Comparison of ENCODE assay signal across 10 cellular contexts in genomic region chrX:139692506-139692849, GRCh38. TPM values are rescaled to one million over a fixed set of nuclear protein-coding genes. Genes with fewer than 3 reads are reported as not detected.
DNase-seq lines count a peak whose midpoint lies in the region; ATAC-seq and TF ChIP-seq lines count a peak whose summit lies in the region.
"Had no signal": no experiment of that assay in that cellular context is flagged by ENCODE, and none has a peak within 500 bp of the region (broad histone marks: within the 10 kb centered on the region; RNA-seq: fewer than 3 reads in every experiment).

No MANE protein-coding gene starts in this region.

- H2BK120ac ChIP-seq in mesendoderm (ENCODE audit: low read depth, low read length): no peak overlapping the region

- H4K8ac ChIP-seq in mesendoderm (ENCODE audit: low read depth, low read length): no peak overlapping the region

- H3K27ac ChIP-seq in breast epithelium: no peak overlapping the region
- H3K27ac ChIP-seq in mesendoderm (ENCODE audit: low read depth, low read length): no peak overlapping the region
- no peak overlapping the region for H3K27ac ChIP-seq in upper lobe of left lung

- intact Hi-C loops in breast epithelium (cut with DNase I; ENCODE audit: low total_unique reads) (no loop called here), MCF 10A (cut with micrococcal nuclease) (no loop called here)

- H3K9ac ChIP-seq in mesendoderm (ENCODE audit: low read length): no peak overlapping the region

- H2BK15ac ChIP-seq in mesendoderm (replicated peaks; ENCODE audit: low read depth): no peak overlapping the region

- TF ChIP-seq POLR2A in breast epithelium (IDR thresholded peaks at IDR 0.05) (no peak), upper lobe of left lung (IDR thresholded peaks at IDR 0.05) (no peak)

- POLR2A ChIA-PET in MCF 10A (lab: Yijun Ruan, JAX): no interaction called here

- no peaks in the 10 kb centered on the region for H3K4me1 ChIP-seq in breast epithelium
- H3K4me1 ChIP-seq in mesendoderm (ENCODE audit: control insufficient read depth, low read depth, low read length): no peaks in the 10 kb centered on the region
- H3K4me1 ChIP-seq in upper lobe of left lung: peaks cover 0 to 14% (median 6%) of the 10 kb centered on the region in 4 donors

- DNase-seq in breast epithelium (ENCODE audit: low spot score in 2 of 2) (no peak), MCF 10A (ENCODE audit: unreplicated experiment) (no peak), choroid plexus epithelial cell (ENCODE audit: low read depth) (no peak), mesendoderm (peak; percentile 28), upper lobe of left lung (no peak), activated T-cell treated with anti-CD3 and anti-CD28 coated beads for 4 hours (no peak), NCI-H2171 treated with DMSO at 0.1 percent for 48 hours (lab: John Stamatoyannopoulos, UW) (no peak)
- DNase-seq in activated CD8-positive, alpha-beta memory T cell treated with anti-CD3 and anti-CD28 coated beads, Interleukin-2, amount 10 ng/mL, durations not matched to agents 7 days and 5 days: no peak
- DNase-seq: hippocampal formation, NCI-H1436 treated with DMSO at 0.1 percent for 48 hours had no signal

- no peak overlapping the region for H3K56ac ChIP-seq in mesendoderm (ENCODE audit: low read length)

- no peak overlapping the region for H3K23ac ChIP-seq in mesendoderm (ENCODE audit: low read length)

- no peak overlapping the region for H2AK5ac ChIP-seq in mesendoderm (ENCODE audit: low read length)

- H3K18ac ChIP-seq in mesendoderm (ENCODE audit: low read length): no peak overlapping the region

- H3K36me3 ChIP-seq in breast epithelium (no peaks in the 10 kb centered on the region), mesendoderm (ENCODE audit: control insufficient read depth, insufficient read depth, low read length) (no peaks in the 10 kb centered on the region), upper lobe of left lung (no peaks in the 10 kb centered on the region)

- WGBS in mesendoderm (ENCODE audit: extremely low coverage, insufficient coverage, low lambda C conversion rate): no CpG with 5 or more reads among the region's 11 CpGs
- WGBS in upper lobe of left lung, 2 donors: 60% methylated on average over 11 of the region's 11 CpGs; no CpG with 5 or more reads in 1 of the 2 donors

- H3K4me3 Mint-ChIP-seq in MCF 10A (ENCODE audit: unreplicated experiment): no peak overlapping the region
- H3K4me3 Mint-ChIP-seq in activated CD8-positive, alpha-beta memory T cell treated with anti-CD3 and anti-CD28 coated beads, Interleukin-2, amount 10 ng/mL, durations not matched to agents 7 days and 5 days: no peak overlapping the region

- no peak overlapping the region for H2BK5ac ChIP-seq in mesendoderm (ENCODE audit: low read length)

- no peaks in the 10 kb centered on the region for H3K27me3 Mint-ChIP-seq in MCF 10A (ENCODE audit: insufficient read depth, unreplicated experiment)
- peaks cover 20% of the 10 kb centered on the region for H3K27me3 Mint-ChIP-seq in activated CD8-positive, alpha-beta memory T cell treated with anti-CD3 and anti-CD28 coated beads, Interleukin-2, amount 10 ng/mL, durations not matched to agents 7 days and 5 days

- peaks cover 7% of the 10 kb centered on the region for H3K9me3 Mint-ChIP-seq in MCF 10A (ENCODE audit: unreplicated experiment)
- no peaks in the 10 kb centered on the region for H3K9me3 Mint-ChIP-seq in activated CD8-positive, alpha-beta memory T cell treated with anti-CD3 and anti-CD28 coated beads, Interleukin-2, amount 10 ng/mL, durations not matched to agents 7 days and 5 days (ENCODE audit: low read depth)

- CTCF ChIA-PET in MCF 10A (lab: Yijun Ruan, JAX): interaction anchor here (0.6 to 1.1 kb wide), 2 partner anchors 851 to 945 kb away, joined by 3 to 4 read pairs; no protein-coding TSS in a partner anchor
- CTCF ChIA-PET in activated CD8-positive, alpha-beta memory T cell treated with anti-CD3 and anti-CD28 coated beads, Interleukin-2, amount 10 ng/mL, durations not matched to agents 7 days and 5 days (lab: Charles Lee): no interaction called here

- no TSS peak for BruUV-seq in MCF 10A (replicated peaks; lab: Mats Ljungman, UMichigan)

- no peaks in the 10 kb centered on the region for H3K79me1 ChIP-seq in mesendoderm (ENCODE audit: low read length)

- H3K4me3 ChIP-seq in breast epithelium (peak overlapping the region; percentile 32 to 58 (median 37)), choroid plexus epithelial cell (ENCODE audit: low read depth, low read length) (peak overlapping the region; percentile 16), mesendoderm (ENCODE audit: low read length) (no peak overlapping the region), upper lobe of left lung (peak overlapping the region in 3 of 4 donors; percentile 18 to 41 (median 36))

- H3K79me2 ChIP-seq in mesendoderm (ENCODE audit: control insufficient read depth, insufficient read depth, low read length): no peaks in the 10 kb centered on the region

- no peaks in the 10 kb centered on the region for H3K36me3 Mint-ChIP-seq in MCF 10A (ENCODE audit: insufficient read depth, unreplicated experiment)
- peaks cover 2% of the 10 kb centered on the region for H3K36me3 Mint-ChIP-seq in activated CD8-positive, alpha-beta memory T cell treated with anti-CD3 and anti-CD28 coated beads, Interleukin-2, amount 10 ng/mL, durations not matched to agents 7 days and 5 days

- H3K9me3 ChIP-seq in breast epithelium: no peaks in the 10 kb centered on the region
- no peaks in the 10 kb centered on the region for H3K9me3 ChIP-seq in upper lobe of left lung

- H3K27ac Mint-ChIP-seq in MCF 10A (ENCODE audit: low read depth, unreplicated experiment): no peak overlapping the region
- H3K27ac Mint-ChIP-seq in activated CD8-positive, alpha-beta memory T cell treated with anti-CD3 and anti-CD28 coated beads, Interleukin-2, amount 10 ng/mL, durations not matched to agents 7 days and 5 days: no peak overlapping the region

- TF ChIP-seq CTCF in breast epithelium (IDR thresholded peaks at IDR 0.05): no peak
- no peak for TF ChIP-seq CTCF in MCF 10A (IDR thresholded peaks at IDR 0.05; ENCODE audit: unreplicated experiment)
- TF ChIP-seq CTCF in choroid plexus epithelial cell (conservative IDR thresholded peaks at IDR 0.05; ENCODE audit: low read depth, low read length): no peak
- no peak for TF ChIP-seq CTCF in upper lobe of left lung (IDR thresholded peaks at IDR 0.05)

- no peak overlapping the region for H4K5ac ChIP-seq in mesendoderm (ENCODE audit: low read length)

- ATAC-seq in upper lobe of left lung (ENCODE audit: low FRiP score in 2 of 2): no peak
- ATAC-seq in activated CD8-positive, alpha-beta memory T cell treated with anti-CD3 and anti-CD28 coated beads, Interleukin-2, amount 10 ng/mL, durations not matched to agents 7 days and 5 days: no peak

- no peaks in the 10 kb centered on the region for H3K4me1 Mint-ChIP-seq in MCF 10A (ENCODE audit: insufficient read depth, unreplicated experiment)
- H3K4me1 Mint-ChIP-seq in activated CD8-positive, alpha-beta memory T cell treated with anti-CD3 and anti-CD28 coated beads, Interleukin-2, amount 10 ng/mL, durations not matched to agents 7 days and 5 days: peaks cover 4% of the 10 kb centered on the region

- TF ChIP-seq EP300 in upper lobe of left lung (IDR thresholded peaks at IDR 0.05): no peak

- H3K27me3 ChIP-seq in breast epithelium (peaks cover 0 to 37% of the 10 kb centered on the region in 2 donors), mesendoderm (ENCODE audit: insufficient read depth, low read length, poor library complexity) (no peaks in the 10 kb centered on the region), upper lobe of left lung (peaks cover 0 to 15% (median 0%) of the 10 kb centered on the region in 4 donors)

- no peak overlapping the region for H3K4ac ChIP-seq in mesendoderm (ENCODE audit: low read depth, low read length)

- peak overlapping the region; percentile 68 for H3K4me2 ChIP-seq in mesendoderm (ENCODE audit: low read length)

RNA-seq across cellular contexts. Expression of gene MCF2, which starts 15.5 kb away (rescaled TPM):
- under 1 TPM in 1 of 3 donors, not detected in 2; 0.16 TPM for total RNA-seq in breast epithelium
- 1.5 and 2.1 TPM in 2 replicates for total RNA-seq in MCF 10A (2022)
- 0.98 TPM for polyA plus RNA-seq in mesendoderm (2013, experiment 1 of 2)
- 1.0 TPM for polyA plus RNA-seq in mesendoderm (2013, experiment 2 of 2)
- total RNA-seq in upper lobe of left lung: under 1 TPM in 3 of 6 donors, not detected in 3; 0.11 to 0.49 (median 0.20) TPM
- under 1 TPM; 0.23 to 0.40 TPM for total RNA-seq in activated CD8-positive, alpha-beta memory T cell treated with anti-CD3 and anti-CD28 coated beads, Interleukin-2, amount 10 ng/mL, durations not matched to agents 7 days and 5 days
